Comparison of ENCODE assay signal across 1 cellular context in genomic region chr12:122080149-122081107, GRCh38.
A peak's percentile ranks its signal among the peaks of the same experiment; 100 is the strongest.
TF ChIP-seq lines count a peak whose summit lies in the region.

No MANE protein-coding gene starts in this region.

TF ChIP-seq in K562, 482 proteins besides CTCF, POLR2A, EP300 and RAD21 (continued from another document and continues in another):
- TF ChIP-seq ARID4B (CRISPR knock-in tag; IDR thresholded peaks at IDR 0.05), result no peak
- no peak for TF ChIP-seq MCM2 (IDR thresholded peaks at IDR 0.05; ENCODE audit: low read depth)
- TF ChIP-seq IFI16 (CRISPR knock-in tag; IDR thresholded peaks at IDR 0.05), result no peak
- no peak for TF ChIP-seq VEZF1 (CRISPR knock-in tag; IDR thresholded peaks at IDR 0.05)
- no peak for TF ChIP-seq HIVEP1 (CRISPR knock-in tag; IDR thresholded peaks at IDR 0.05)
- TF ChIP-seq KDM5B (IDR thresholded peaks at IDR 0.05; ENCODE audit: insufficient replicate concordance, low read depth, low read length), result peak; percentile 36
- peak; percentile 92 for TF ChIP-seq PRDM10 (IDR thresholded peaks at IDR 0.05; ENCODE audit: partially characterized antibody)
- TF ChIP-seq MYBL2 (IDR thresholded peaks at IDR 0.05; ENCODE audit: low read depth), result no peak
- TF ChIP-seq MYBL2 (CRISPR knock-in tag; IDR thresholded peaks at IDR 0.05; ENCODE audit: borderline replicate concordance), result no peak
- TF ChIP-seq DLX4 (CRISPR knock-in tag; IDR thresholded peaks at IDR 0.05), result no peak
- TF ChIP-seq E2F6 (IDR thresholded peaks at IDR 0.05; ENCODE audit: borderline replicate concordance in 1 of 2, extremely low read depth in 1 of 2, insufficient read depth in 1 of 2, insufficient read length in 1 of 2, low read depth in 1 of 2, low read length in 1 of 2, poor library complexity in 1 of 2, severe bottlenecking in 1 of 2), result no peak
- TF ChIP-seq HBP1 (CRISPR knock-in tag; IDR thresholded peaks at IDR 0.05), result no peak
- 0 out of 4 replicates have a peak, but pooled peaks of 1 of the 2 experiments have one; percentile 9 for TF ChIP-seq MNT (conservative IDR thresholded peaks at IDR 0.05)
- TF ChIP-seq ZNF561 (CRISPR knock-in tag; conservative IDR thresholded peaks at IDR 0.05), result no peak
- TF ChIP-seq EP400 (IDR thresholded peaks at IDR 0.05), result no peak
- TF ChIP-seq ZNF133 (CRISPR knock-in tag; IDR thresholded peaks at IDR 0.05), result no peak
- no peak for TF ChIP-seq SPI1 (IDR thresholded peaks at IDR 0.05; ENCODE audit: borderline replicate concordance, low read depth, low read length)
- no peak for TF ChIP-seq ELK1 (CRISPR knock-in tag; IDR thresholded peaks at IDR 0.05)
- no peak for TF ChIP-seq PHB2 (IDR thresholded peaks at IDR 0.05; ENCODE audit: low read depth)
- TF ChIP-seq YY1 (IDR thresholded peaks at IDR 0.05; ENCODE audit: borderline replicate concordance in 1 of 3, control insufficient read depth in 1 of 3, extremely low read depth in 1 of 3, insufficient read depth in 3 of 3, insufficient read length in 1 of 3, insufficient replicate concordance in 2 of 3, low read depth in 1 of 3, low read length in 2 of 3), result no peak
- TF ChIP-seq RBM17 (IDR thresholded peaks at IDR 0.05; ENCODE audit: borderline replicate concordance, low read depth, low read length), result no peak
- TF ChIP-seq THRA (IDR thresholded peaks at IDR 0.05), result no peak
- no peak for TF ChIP-seq FOXK1 (CRISPR knock-in tag; IDR thresholded peaks at IDR 0.05; ENCODE audit: borderline replicate concordance)
- TF ChIP-seq HNRNPLL (IDR thresholded peaks at IDR 0.05; ENCODE audit: low read depth, low read length, poor library complexity, severe bottlenecking), result peak; percentile 72
- no peak for TF ChIP-seq CAMTA2 (CRISPR knock-in tag; conservative IDR thresholded peaks at IDR 0.05)
- TF ChIP-seq ZNF280B (CRISPR knock-in tag; IDR thresholded peaks at IDR 0.05), result no peak
- TF ChIP-seq EZH2 (IDR thresholded peaks at IDR 0.05; ENCODE audit: borderline replicate concordance, low read depth, low read length), result no peak
- TF ChIP-seq IRF2 (CRISPR knock-in tag; IDR thresholded peaks at IDR 0.05), result no peak
- TF ChIP-seq CHD1 (IDR thresholded peaks at IDR 0.05; ENCODE audit: low read length), result no peak
- no peak for TF ChIP-seq BRCA1 (IDR thresholded peaks at IDR 0.05)
- TF ChIP-seq BRCA1 (CRISPR knock-in tag; IDR thresholded peaks at IDR 0.05), result no peak
- no peak for TF ChIP-seq CREBBP (IDR thresholded peaks at IDR 0.05; ENCODE audit: low read depth, low read length)
